ENCODE assay signal across 30 cellular contexts in the genomic region with DNA sequence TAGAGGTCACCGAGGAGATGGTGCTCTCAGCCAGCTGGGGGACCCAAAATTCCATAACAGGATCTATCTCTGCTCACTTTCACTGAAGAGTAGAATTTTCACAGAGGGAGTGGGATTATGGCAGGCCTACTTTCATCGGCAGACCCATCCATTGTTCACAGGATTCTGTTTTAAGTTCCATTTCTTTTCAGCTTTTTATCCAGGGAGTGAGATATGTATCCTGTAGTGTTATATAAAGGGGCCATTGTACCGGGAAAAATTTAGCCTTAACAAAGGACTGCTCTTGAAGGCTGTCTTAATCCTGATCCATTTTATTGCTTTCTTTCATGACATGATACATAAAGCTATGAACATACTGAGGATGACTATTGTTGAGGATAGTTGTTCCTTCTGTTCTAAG.
"Had no signal": no experiment of that assay in that cellular context is flagged by ENCODE, and none has a peak within 500 bp of the region (broad histone marks: within the 10 kb centered on the region; RNA-seq: fewer than 3 reads in every experiment).

No MANE protein-coding gene starts in this region.

- DNase-seq: activated CD4-positive, alpha-beta T cell treated with anti-CD3 and anti-CD28 coated beads, Interleukin-2, amount 10 ng/mL, durations not matched to agents 24 days and 14 days; activated CD4-positive, alpha-beta T cell treated with anti-CD3 and anti-CD28 coated beads, Interleukin-2, amount 50 U/mL, for 4 hours; activated CD8-positive, alpha-beta T cell treated with anti-CD3 and anti-CD28 coated beads for 36 hours; activated effector memory CD4-positive, alpha-beta T cell treated with anti-CD3 and anti-CD28 coated beads, Interleukin-2, amount 50 U/mL, for 16 hours; activated naive CD4-positive, alpha-beta T cell; activated naive CD4-positive, alpha-beta T cell treated with anti-CD3 and anti-CD28 coated beads, Interleukin-2, amount 50 U/mL, for 16 hours; activated naive CD8-positive, alpha-beta T cell treated with anti-CD3 and anti-CD28 coated beads for 36 hours; activated T-cell treated with anti-CD3 and anti-CD28 coated beads, Interleukin-2, amount 50 U/mL, for 1 hour; activated T-cell treated with anti-CD3 and anti-CD28 coated beads, Interleukin-2, amount 50 U/mL, for 72 hours; amniotic stem cell; aorta; NCI-H1105; NCI-H1417 treated with DMSO at 0.1 percent for 48 hours; NCI-H187 treated with DMSO at 0.1 percent for 48 hours; NCI-H2081; NCI-H345; NCI-H524 treated with DMSO at 0.1 percent for 48 hours; NK-92 treated with Interleukin-12 subunit alpha and Interleukin-12 subunit beta, amount 100 ng/mL, for 24 hours; PC-3; Peyer's patch; RPMI8226; SHP77 treated with DMSO at 0.1 percent for 48 hours; SW 1271; T-helper 1 cell; T-helper 2 cell; T-helper 9 cell had no signal

- H3K36me3 ChIP-seq: cardiac muscle cell, Peyer's patch had no signal

- H3K27ac Mint-ChIP-seq: activated CD4-positive, alpha-beta T cell treated with anti-CD3 and anti-CD28 coated beads, Interleukin-2, amount 10 ng/mL, durations not matched to agents 24 days and 14 days; activated CD8-positive, alpha-beta T cell treated with anti-CD3 and anti-CD28 coated beads for 36 hours; activated naive CD8-positive, alpha-beta T cell treated with anti-CD3 and anti-CD28 coated beads for 36 hours; activated T-cell treated with anti-CD3 and anti-CD28 coated beads, Interleukin-2, amount 50 U/mL, for 72 hours; activated T-helper 17 cell treated with anti-CD3 and anti-CD28 coated beads, Interleukin-2, amount 50 U/mL, for 72 hours had no signal

- H3K9me3 ChIP-seq: Peyer's patch had no signal

- H3K4me3 Mint-ChIP-seq: activated CD4-positive, alpha-beta T cell treated with anti-CD3 and anti-CD28 coated beads, Interleukin-2, amount 10 ng/mL, durations not matched to agents 24 days and 14 days; activated CD8-positive, alpha-beta T cell treated with anti-CD3 and anti-CD28 coated beads for 36 hours; activated naive CD8-positive, alpha-beta T cell treated with anti-CD3 and anti-CD28 coated beads for 36 hours; activated T-cell treated with anti-CD3 and anti-CD28 coated beads, Interleukin-2, amount 50 U/mL, for 72 hours; activated T-helper 17 cell treated with anti-CD3 and anti-CD28 coated beads, Interleukin-2, amount 50 U/mL, for 72 hours; central memory CD8-positive, alpha-beta T cell had no signal

- H3K27me3 Mint-ChIP-seq: activated CD4-positive, alpha-beta T cell treated with anti-CD3 and anti-CD28 coated beads, Interleukin-2, amount 10 ng/mL, durations not matched to agents 24 days and 14 days; activated CD8-positive, alpha-beta T cell treated with anti-CD3 and anti-CD28 coated beads for 36 hours; activated naive CD8-positive, alpha-beta T cell treated with anti-CD3 and anti-CD28 coated beads for 36 hours; activated T-helper 17 cell treated with anti-CD3 and anti-CD28 coated beads, Interleukin-2, amount 50 U/mL, for 72 hours; central memory CD8-positive, alpha-beta T cell had no signal

- H3K27ac ChIP-seq: cardiac muscle cell, Peyer's patch had no signal

- ATAC-seq: activated CD8-positive, alpha-beta T cell treated with anti-CD3 and anti-CD28 coated beads for 36 hours; activated T-cell treated with anti-CD3 and anti-CD28 coated beads, Interleukin-2, amount 50 U/mL, for 72 hours; activated T-helper 17 cell treated with anti-CD3 and anti-CD28 coated beads, Interleukin-2, amount 50 U/mL, for 72 hours; K562; PC-3 had no signal

- H3K4me3 ChIP-seq: cardiac muscle cell, K562, Peyer's patch had no signal

- H3K4me1 Mint-ChIP-seq: activated CD4-positive, alpha-beta T cell treated with anti-CD3 and anti-CD28 coated beads, Interleukin-2, amount 10 ng/mL, durations not matched to agents 24 days and 14 days; activated naive CD8-positive, alpha-beta T cell treated with anti-CD3 and anti-CD28 coated beads for 36 hours; activated T-helper 17 cell treated with anti-CD3 and anti-CD28 coated beads, Interleukin-2, amount 50 U/mL, for 72 hours; central memory CD8-positive, alpha-beta T cell had no signal

- H3K27me3 ChIP-seq: cardiac muscle cell, Peyer's patch had no signal

- FAIRE-seq: K562 had no signal

- H3K4me1 ChIP-seq: Peyer's patch had no signal

- H3K36me3 Mint-ChIP-seq: activated naive CD8-positive, alpha-beta T cell treated with anti-CD3 and anti-CD28 coated beads for 36 hours had no signal
